Comparison of ENCODE assay signal across 1 cellular context in genomic region chr1:29230553-29231378, GRCh38.
TF ChIP-seq lines count a peak whose summit lies in the region.

MECR (minus strand) TSS chr1:29230934; CDS start chr1:29230906, 28 bp downstream.

TF ChIP-seq in HepG2, 621 proteins besides CTCF, POLR2A, EP300 and RAD21 (continued from another document and continues in another):
- TF ChIP-seq GTF3A (CRISPR knock-in tag; conservative IDR thresholded peaks at IDR 0.05) (no peak), MBD4 (IDR thresholded peaks at IDR 0.05; ENCODE audit: borderline replicate concordance, low read length) (no peak), ZNF513 (CRISPR knock-in tag; conservative IDR thresholded peaks at IDR 0.05) (no peak), ZNF850 (CRISPR knock-in tag; conservative IDR thresholded peaks at IDR 0.05) (no peak), ZNF510 (CRISPR knock-in tag; IDR thresholded peaks at IDR 0.05; ENCODE audit: low read depth) (no peak), RORA (CRISPR knock-in tag; IDR thresholded peaks at IDR 0.05) (no peak), HOXD1 (CRISPR knock-in tag; IDR thresholded peaks at IDR 0.05) (no peak), ZNF567 (CRISPR knock-in tag; IDR thresholded peaks at IDR 0.05; ENCODE audit: borderline replicate concordance) (peak; percentile 68; the same call in 1 of the 2 replicates), PAWR (CRISPR knock-in tag; IDR thresholded peaks at IDR 0.05; ENCODE audit: borderline replicate concordance) (no peak), ZNF580 (CRISPR knock-in tag; IDR thresholded peaks at IDR 0.05; ENCODE audit: borderline replicate concordance, low read depth) (0 out of 2 replicates have a peak, but pooled peaks have one; percentile 57), ARID2 (CRISPR knock-in tag; IDR thresholded peaks at IDR 0.05; ENCODE audit: borderline replicate concordance) (no peak), ZNF121 (CRISPR knock-in tag; IDR thresholded peaks at IDR 0.05) (no peak), BRCA1 (CRISPR knock-in tag; IDR thresholded peaks at IDR 0.05) (no peak), TBX3 (IDR thresholded peaks at IDR 0.05; ENCODE audit: borderline replicate concordance) (no peak), CREB3 (CRISPR knock-in tag; IDR thresholded peaks at IDR 0.05) (peak; percentile 66; the same call in 1 of the 2 replicates), CCDC6 (CRISPR knock-in tag; IDR thresholded peaks at IDR 0.05) (no peak), PITX1 (CRISPR knock-in tag; IDR thresholded peaks at IDR 0.05) (peak; percentile 58; the same call in 1 of the 2 replicates), MEF2D (CRISPR knock-in tag; IDR thresholded peaks at IDR 0.05) (peak; percentile 73; the same call in 1 of the 2 replicates), NR2F1 (CRISPR knock-in tag; IDR thresholded peaks at IDR 0.05) (no peak), ZNF615 (CRISPR knock-in tag; IDR thresholded peaks at IDR 0.05; ENCODE audit: borderline replicate concordance) (no peak), MTERF4 (CRISPR knock-in tag; IDR thresholded peaks at IDR 0.05) (0 out of 2 replicates have a peak, but pooled peaks have one; percentile 50), SCMH1 (CRISPR knock-in tag; IDR thresholded peaks at IDR 0.05; ENCODE audit: borderline replicate concordance) (no peak), ZNF652 (CRISPR knock-in tag; IDR thresholded peaks at IDR 0.05; ENCODE audit: borderline replicate concordance, low read depth) (no peak), MED8 (CRISPR knock-in tag; IDR thresholded peaks at IDR 0.05; ENCODE audit: insufficient replicate concordance) (no peak), ZNF660 (CRISPR knock-in tag; IDR thresholded peaks at IDR 0.05; ENCODE audit: borderline replicate concordance, low read depth) (no peak), ZNF747 (CRISPR knock-in tag; IDR thresholded peaks at IDR 0.05; ENCODE audit: borderline replicate concordance) (peak; percentile 47; the same call in 1 of the 2 replicates), IKZF1 (IDR thresholded peaks at IDR 0.05) (no peak), CREBL2 (CRISPR knock-in tag; IDR thresholded peaks at IDR 0.05; ENCODE audit: borderline replicate concordance) (no peak), ZC3H4 (CRISPR knock-in tag; IDR thresholded peaks at IDR 0.05; ENCODE audit: borderline replicate concordance) (no peak), ZNF761 (CRISPR knock-in tag; conservative IDR thresholded peaks at IDR 0.05) (no peak), GZF1 (CRISPR knock-in tag; IDR thresholded peaks at IDR 0.05) (no peak), ZNF276 (CRISPR knock-in tag; IDR thresholded peaks at IDR 0.05; ENCODE audit: low read depth) (no peak), ZNF773 (CRISPR knock-in tag; IDR thresholded peaks at IDR 0.05; ENCODE audit: borderline replicate concordance) (no peak), MTF1 (CRISPR knock-in tag; IDR thresholded peaks at IDR 0.05) (no peak), ZNF160 (CRISPR knock-in tag; IDR thresholded peaks at IDR 0.05) (no peak), NKX3-1 (CRISPR knock-in tag; IDR thresholded peaks at IDR 0.05) (no peak), ZNF232 (CRISPR knock-in tag; IDR thresholded peaks at IDR 0.05; ENCODE audit: borderline replicate concordance) (peak; percentile 23; the same call in 1 of the 2 replicates), PLRG1 (conservative IDR thresholded peaks at IDR 0.05) (no peak), HHEX (CRISPR knock-in tag; IDR thresholded peaks at IDR 0.05) (no peak), DR1 (CRISPR knock-in tag; IDR thresholded peaks at IDR 0.05) (0 out of 2 replicates have a peak, but pooled peaks have one; percentile 22), MAF1 (CRISPR knock-in tag; IDR thresholded peaks at IDR 0.05; ENCODE audit: borderline replicate concordance) (no peak), NFYB (CRISPR knock-in tag; IDR thresholded peaks at IDR 0.05) (peak; percentile 49; the same call in 1 of the 2 replicates), ZNF768 (CRISPR knock-in tag; IDR thresholded peaks at IDR 0.05) (no peak), ESRRA (CRISPR knock-in tag; IDR thresholded peaks at IDR 0.05; ENCODE audit: low read depth) (no peak), RBAK (CRISPR knock-in tag; IDR thresholded peaks at IDR 0.05) (0 out of 2 replicates have a peak, but pooled peaks have one; percentile 16), SOX6 (IDR thresholded peaks at IDR 0.05) (no peak), SOX6 (CRISPR knock-in tag; IDR thresholded peaks at IDR 0.05) (0 out of 2 replicates have a peak, but pooled peaks have one; percentile 3), HMGXB3 (CRISPR knock-in tag; IDR thresholded peaks at IDR 0.05; ENCODE audit: borderline replicate concordance) (peak; percentile 72; the same call in 1 of the 2 replicates), ZBTB7A (CRISPR knock-in tag; IDR thresholded peaks at IDR 0.05) (peak; percentile 61; the same call in 1 of the 2 replicates), ZNF678 (CRISPR knock-in tag; IDR thresholded peaks at IDR 0.05) (no peak), AGO1 (IDR thresholded peaks at IDR 0.05; ENCODE audit: low read depth, low read length, poor library complexity, severe bottlenecking) (no peak), ZFY (CRISPR knock-in tag; IDR thresholded peaks at IDR 0.05) (peak; percentile 76), RNF2 (conservative IDR thresholded peaks at IDR 0.05; ENCODE audit: low read depth) (0 out of 2 replicates have a peak, but pooled peaks have one; percentile 45), JUN (CRISPR knock-in tag; IDR thresholded peaks at IDR 0.05) (no peak), ZNF891 (CRISPR knock-in tag; IDR thresholded peaks at IDR 0.05) (peak; percentile 25; the same call in 1 of the 2 replicates), CSRNP1 (CRISPR knock-in tag; IDR thresholded peaks at IDR 0.05) (no peak), YEATS4 (CRISPR knock-in tag; IDR thresholded peaks at IDR 0.05; ENCODE audit: borderline replicate concordance) (peak; percentile 58; the same call in 1 of the 2 replicates), ZNF256 (CRISPR knock-in tag; conservative IDR thresholded peaks at IDR 0.05) (no peak), ZNF710 (CRISPR knock-in tag; IDR thresholded peaks at IDR 0.05; ENCODE audit: borderline replicate concordance) (no peak), ZNF576 (CRISPR knock-in tag; IDR thresholded peaks at IDR 0.05) (no peak)
